In genomic region chr3:119660474-119661150, GRCh38 we compare ENCODE assay signal across 14 cellular contexts. TPM values are rescaled to one million over a fixed set of nuclear protein-coding genes. Genes with fewer than 3 reads are reported as not detected.
DNase-seq lines count a peak whose midpoint lies in the region; ATAC-seq, FAIRE-seq and TF ChIP-seq lines count a peak whose summit lies in the region.
"Had no signal": no experiment of that assay in that cellular context is flagged by ENCODE, and none has a peak within 500 bp of the region (broad histone marks: within the 10 kb centered on the region; RNA-seq: fewer than 3 reads in every experiment).

Gene POPDC2, minus strand, starts transcription at chr3:119660589. Its CDS starts 166 bp downstream, at chr3:119660423.

- H3K27me3 ChIP-seq in adrenal gland, result no peaks in the 10 kb centered on the region
- no peaks in the 10 kb centered on the region for H3K27me3 ChIP-seq in cardiac muscle cell
- no peaks in the 10 kb centered on the region for H3K27me3 ChIP-seq in neural progenitor cell
- no peaks in the 10 kb centered on the region for H3K27me3 ChIP-seq in uterus
- H3K27me3 ChIP-seq in Peyer's patch, result no peaks in the 10 kb centered on the region

- no peak within 1 kb of the TSS for H3K4me3 Mint-ChIP-seq in neural progenitor cell
- H3K4me3 Mint-ChIP-seq: T-cell had no signal

- intact Hi-C loops in adrenal gland (cut with DNase I), result no loop called here
- intact Hi-C loops in uterus (cut with DNase I; ENCODE audit: low total_unique reads), result no loop called here

- TF ChIP-seq POLR2A in adrenal gland (IDR thresholded peaks at IDR 0.05), result no peak
- no peak for TF ChIP-seq POLR2A in uterus (IDR thresholded peaks at IDR 0.05)
- TF ChIP-seq POLR2A in Peyer's patch (IDR thresholded peaks at IDR 0.05), result no peak

- H2AFZ ChIP-seq in neural progenitor cell (replicated peaks), result no peak within 1 kb of the TSS
- H2AFZ ChIP-seq: GM23248 had no signal

- no peak for ATAC-seq in GM21619 (IDR thresholded peaks at IDR 0.05; ENCODE audit: unreplicated experiment)
- ATAC-seq: T-cell had no signal

- H3K4me3 ChIP-seq in adrenal gland (no peak within 1 kb of the TSS), cardiac muscle cell (peak within 1 kb of the TSS; percentile 50), neural progenitor cell (no peak within 1 kb of the TSS), uterus (no peak within 1 kb of the TSS), Peyer's patch (peak within 1 kb of the TSS in 1 of 4 donors; percentile 30)
- H3K4me3 ChIP-seq: GM23248 had no signal

- TF ChIP-seq CTCF in adrenal gland (IDR thresholded peaks at IDR 0.05) (no peak), cardiac muscle cell (IDR thresholded peaks at IDR 0.05; ENCODE audit: low read depth, low read length) (no peak), neural progenitor cell (IDR thresholded peaks at IDR 0.05) (no peak), uterus (IDR thresholded peaks at IDR 0.05) (no peak), Peyer's patch (IDR thresholded peaks at IDR 0.05) (no peak)

- H3K4me1 ChIP-seq in adrenal gland (replicated peaks in 1 of 2), result peaks cover 30 to 41% of the 10 kb centered on the region in 2 donors
- H3K4me1 ChIP-seq in cardiac muscle cell (ENCODE audit: low read depth), result peaks cover 57% of the 10 kb centered on the region
- H3K4me1 ChIP-seq in neural progenitor cell, result no peaks in the 10 kb centered on the region
- H3K4me1 ChIP-seq in uterus, result no peaks in the 10 kb centered on the region
- no peaks in the 10 kb centered on the region for H3K4me1 ChIP-seq in Peyer's patch

- no peaks in the 10 kb centered on the region for H3K27me3 Mint-ChIP-seq in neural progenitor cell (ENCODE audit: insufficient read depth, low read depth)
- H3K27me3 Mint-ChIP-seq: brain, T-cell had no signal

- H3K9me3 Mint-ChIP-seq in neural progenitor cell, result no peaks in the 10 kb centered on the region
- H3K9me3 Mint-ChIP-seq: brain, T-cell had no signal

- peak within 1 kb of the TSS in 3 of 5 donors; percentile 12 to 56 (median 25) for H3K27ac ChIP-seq in adrenal gland
- peak within 1 kb of the TSS; percentile 100 for H3K27ac ChIP-seq in cardiac muscle cell
- no peak within 1 kb of the TSS for H3K27ac ChIP-seq in neural progenitor cell
- peak within 1 kb of the TSS; percentile 69 to 71 for H3K27ac ChIP-seq in uterus
- peak within 1 kb of the TSS in 2 of 4 donors; percentile 15 to 51 for H3K27ac ChIP-seq in Peyer's patch
- H3K27ac ChIP-seq: GM23248 had no signal

- H3K4me2 ChIP-seq in neural progenitor cell, result no peak within 1 kb of the TSS

- H4K20me1 ChIP-seq in neural progenitor cell (ENCODE audit: low read depth), result no peaks in the 10 kb centered on the region

- H3F3A ChIP-seq in neural progenitor cell (ENCODE audit: low read depth), result no peaks in the 10 kb centered on the region

- DNase-seq in adrenal gland, result peak in 2 of 7 donors; percentile 21 to 33
- DNase-seq in cardiac muscle cell (ENCODE audit: low read depth in 1 of 2, low spot score in 1 of 2), result peak; percentile 65 to 95
- no peak for DNase-seq in neural progenitor cell (ENCODE audit: low spot score)
- peak in 1 of 2 donors; percentile 25 for DNase-seq in uterus
- DNase-seq in medulla oblongata (ENCODE audit: extremely low spot score), result no peak
- no peak for DNase-seq in Peyer's patch
- DNase-seq in HTR-8/SVneo (ENCODE audit: insufficient read length, low spot score), result no peak
- DNase-seq: activated CD4-positive, alpha-beta T cell treated with anti-CD3 and anti-CD28 coated beads for 4 hours; GM23248; NCI-H345; OCI-M1; T-cell had no signal

- 74 to 79% (median 77%) methylated on average over 7 to 8 of the region's 8 CpGs for WGBS in adrenal gland, 4 donors

- H3K9ac ChIP-seq in neural progenitor cell, result no peak within 1 kb of the TSS
- H3K9ac ChIP-seq: GM23248 had no signal

- H3K9me3 ChIP-seq in adrenal gland (replicated peaks in 1 of 3) (no peaks in the 10 kb centered on the region), cardiac muscle cell (ENCODE audit: low read depth) (no peaks in the 10 kb centered on the region), neural progenitor cell (ENCODE audit: low read depth) (no peaks in the 10 kb centered on the region), uterus (no peaks in the 10 kb centered on the region), Peyer's patch (no peaks in the 10 kb centered on the region)

- H3K4me1 Mint-ChIP-seq in neural progenitor cell, result no peaks in the 10 kb centered on the region
- H3K4me1 Mint-ChIP-seq: T-cell had no signal

- no peak for FAIRE-seq in HTR-8/SVneo (lab: Jason Lieb, UNC)

- H3K36me3 ChIP-seq in adrenal gland (replicated peaks in 1 of 2) (no peaks in the 10 kb centered on the region), cardiac muscle cell (no peaks in the 10 kb centered on the region), neural progenitor cell (no peaks in the 10 kb centered on the region), uterus (no peaks in the 10 kb centered on the region), Peyer's patch (no peaks in the 10 kb centered on the region)

- H3K27ac Mint-ChIP-seq in neural progenitor cell, result peak within 1 kb of the TSS; percentile 8
- H3K27ac Mint-ChIP-seq: T-cell had no signal

- no peaks in the 10 kb centered on the region for H3K36me3 Mint-ChIP-seq in neural progenitor cell
- H3K36me3 Mint-ChIP-seq: brain had no signal

- H3K79me2 ChIP-seq in neural progenitor cell (ENCODE audit: low read depth), result no peaks in the 10 kb centered on the region

RNA-seq across cellular contexts. Expression of gene POPDC2, which starts in this region (rescaled TPM):
- total RNA-seq in adrenal gland (10 to 100 TPM in 1 of 8 donors, 1 to 10 TPM in 7; 1.3 to 10.6 (median 3.3) TPM), cardiac muscle cell (180 and 214 TPM in 2 replicates), neural progenitor cell (ENCODE audit: low replicate concordance) (0.95 and 1.5 TPM in 2 replicates), uterus (10 to 100 TPM in 1 of 4 donors, 1 to 10 TPM in 3; 4.9 to 35.3 (median 7.9) TPM), Peyer's patch (1 to 10 TPM; 3.0 to 8.3 (median 6.3) TPM)
- polyA plus RNA-seq in adrenal gland (10 to 100 TPM in 1 of 3 donors, 1 to 10 TPM in 2; 1.4 to 17.5 (median 5.8) TPM), cardiac muscle cell (68.0 and 107 TPM in 2 replicates)
- total RNA-seq: GM23248 had no signal

Comparison
In these comparisons a context has a peak if more than half of its experiments do, and no peak if none do; other contexts are left out.
1. DNase-seq: peak in cardiac muscle cell (2 of 2); none in neural progenitor cell (single experiment), medulla oblongata (single experiment), Peyer's patch (0 of 3) and HTR-8/SVneo (single experiment).